In the genomic region with DNA sequence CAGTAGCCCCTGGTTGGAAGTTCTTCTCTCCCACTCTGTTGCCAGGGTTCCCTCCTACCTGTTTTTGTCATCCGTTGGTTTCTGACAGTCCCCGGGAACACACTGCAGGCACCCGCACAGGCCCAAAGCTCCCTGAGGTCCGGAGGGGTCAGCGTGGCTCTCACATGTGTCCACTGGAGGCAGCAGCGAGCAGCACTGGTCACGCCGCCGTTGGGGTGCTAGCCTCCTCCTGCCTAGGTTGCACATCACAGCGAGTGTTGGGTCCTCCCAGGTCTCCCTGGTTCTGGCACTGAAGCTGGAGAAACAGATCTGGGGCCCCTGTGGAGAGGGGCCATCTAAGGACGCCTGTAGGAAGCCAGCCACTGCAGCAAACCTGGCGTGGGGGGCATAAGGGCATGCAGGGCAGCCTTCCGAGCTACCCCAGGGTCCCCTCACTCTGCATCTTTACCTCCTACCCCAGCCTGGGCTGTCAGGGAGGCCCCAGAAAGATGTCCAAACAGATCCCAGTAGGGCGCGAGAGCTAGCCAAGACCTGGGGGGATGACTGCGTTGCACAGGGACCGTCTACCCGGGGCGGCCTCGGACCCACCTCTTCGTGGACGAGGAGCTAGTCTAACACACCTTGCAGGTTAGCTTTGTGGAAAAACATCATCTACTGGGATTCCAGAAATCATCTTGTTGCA, we compare ENCODE assay signal across 8 cellular contexts. TPM values are rescaled to one million over a fixed set of nuclear protein-coding genes. Genes with fewer than 3 reads are reported as not detected.
DNase-seq lines count a peak whose midpoint lies in the region; ATAC-seq and TF ChIP-seq lines count a peak whose summit lies in the region.

No MANE protein-coding gene starts in this region.

- 74 to 76% methylated on average over 22 of the region's 22 CpGs for WGBS in heart right ventricle, 2 donors

- no peak overlapping the region for H3K27ac Mint-ChIP-seq in activated T-helper 1 cell treated with anti-CD3 and anti-CD28 coated beads, Interleukin-12 subunit alpha, Interleukin-12 subunit beta, Interleukin-2, Interleukin-4 antibody, amounts not matched to agents 30 ng/mL and 10 ng/mL and 1 ng/mL, durations not matched to agents 14 hours and 24 hours and 36 hours

- H3K27me3 Mint-ChIP-seq in activated T-helper 1 cell treated with anti-CD3 and anti-CD28 coated beads, Interleukin-12 subunit alpha, Interleukin-12 subunit beta, Interleukin-2, Interleukin-4 antibody, amounts not matched to agents 30 ng/mL and 10 ng/mL and 1 ng/mL, durations not matched to agents 14 hours and 24 hours and 36 hours (ENCODE audit: insufficient read depth) = no peaks in the 10 kb centered on the region

- no peak overlapping the region for H3K27ac ChIP-seq in heart right ventricle

- peak; percentile 33 to 69 (median 56) for TF ChIP-seq CTCF in heart right ventricle (IDR thresholded peaks at IDR 0.05)

- H3K36me3 ChIP-seq in heart right ventricle = peaks cover 0 to 22% (median 0%) of the 10 kb centered on the region in 9 donors

- peaks cover 0 to 4% (median 0%) of the 10 kb centered on the region in 9 donors for H3K4me1 ChIP-seq in heart right ventricle

- no peak overlapping the region for H3K4me3 Mint-ChIP-seq in activated T-helper 1 cell treated with anti-CD3 and anti-CD28 coated beads, Interleukin-12 subunit alpha, Interleukin-12 subunit beta, Interleukin-2, Interleukin-4 antibody, amounts not matched to agents 30 ng/mL and 10 ng/mL and 1 ng/mL, durations not matched to agents 14 hours and 24 hours and 36 hours

- H3K9me3 Mint-ChIP-seq in activated T-helper 1 cell treated with anti-CD3 and anti-CD28 coated beads, Interleukin-12 subunit alpha, Interleukin-12 subunit beta, Interleukin-2, Interleukin-4 antibody, amounts not matched to agents 30 ng/mL and 10 ng/mL and 1 ng/mL, durations not matched to agents 14 hours and 24 hours and 36 hours = peaks cover 11% of the 10 kb centered on the region

- DNase-seq in activated CD4-positive, alpha-beta T cell treated with anti-CD3 and anti-CD28 coated beads for 24 hours (ENCODE audit: low read depth in 2 of 2) = peak; percentile 20 to 27
- DNase-seq in activated CD4-positive, alpha-beta T cell treated with anti-CD3 and anti-CD28 coated beads for 1 hour = no peak
- peak; percentile 71 for DNase-seq in activated CD8-positive, alpha-beta memory T cell treated with anti-CD3 and anti-CD28 coated beads, Interleukin-2, amount 50 U/mL, for 48 hours
- DNase-seq in heart right ventricle (peak in 1 of 2 donors; percentile 44), NCI-H345 treated with DMSO at 0.1 percent for 48 hours (lab: John Stamatoyannopoulos, UW; ENCODE audit: unreplicated experiment) (no peak), nucleus accumbens (lab: John Stamatoyannopoulos, UW) (no peak)
- DNase-seq in stimulated activated CD8-positive, alpha-beta memory T cell treated with anti-CD3 and anti-CD28 coated beads, Interleukin-12 subunit alpha, Interleukin-12 subunit beta, amount 100 ng/mL, for 1 hour (ENCODE audit: low read depth) = peak; percentile 7
- no peak for DNase-seq in activated T-helper 1 cell treated with anti-CD3 and anti-CD28 coated beads, Interleukin-12 subunit alpha, Interleukin-12 subunit beta, Interleukin-2, Interleukin-4 antibody, amounts not matched to agents 30 ng/mL and 10 ng/mL and 1 ng/mL, durations not matched to agents 14 hours and 24 hours and 36 hours (ENCODE audit: low spot score)

- H3K4me1 Mint-ChIP-seq in activated T-helper 1 cell treated with anti-CD3 and anti-CD28 coated beads, Interleukin-12 subunit alpha, Interleukin-12 subunit beta, Interleukin-2, Interleukin-4 antibody, amounts not matched to agents 30 ng/mL and 10 ng/mL and 1 ng/mL, durations not matched to agents 14 hours and 24 hours and 36 hours (ENCODE audit: low read depth) = peaks cover 8% of the 10 kb centered on the region

- intact Hi-C loops in heart right ventricle (cut with DNase I) = no loop called here
- intact Hi-C loops in activated T-helper 1 cell treated with anti-CD3 and anti-CD28 coated beads, Interleukin-12 subunit alpha, Interleukin-12 subunit beta, Interleukin-2, Interleukin-4 antibody, amounts not matched to agents 30 ng/mL and 10 ng/mL and 1 ng/mL, durations not matched to agents 14 hours and 24 hours and 36 hours (cut with micrococcal nuclease) = loop anchor here (10.0 kb wide), 1 partner anchor 254 kb away; no protein-coding TSS in a partner anchor

- peak in 3 of 8 donors; percentile 25 to 58 (median 35) for ATAC-seq in heart right ventricle

- H3K27me3 ChIP-seq in heart right ventricle = no peaks in the 10 kb centered on the region

- no peak overlapping the region for H3K4me3 ChIP-seq in heart right ventricle

- no peaks in the 10 kb centered on the region for H3K9me3 ChIP-seq in heart right ventricle

- peaks cover 3% of the 10 kb centered on the region for H3K36me3 Mint-ChIP-seq in activated T-helper 1 cell treated with anti-CD3 and anti-CD28 coated beads, Interleukin-12 subunit alpha, Interleukin-12 subunit beta, Interleukin-2, Interleukin-4 antibody, amounts not matched to agents 30 ng/mL and 10 ng/mL and 1 ng/mL, durations not matched to agents 14 hours and 24 hours and 36 hours (ENCODE audit: low read depth)

RNA-seq across cellular contexts. Expression of a gene that starts 28.9 kb away (rescaled TPM):
- 1 to 10 TPM; 3.0 to 8.1 (median 4.7) TPM for total RNA-seq in heart right ventricle
- polyA plus RNA-seq in heart right ventricle = 1 to 10 TPM; 3.5 to 6.0 TPM
- 1.7 and 3.4 TPM in 2 replicates for total RNA-seq in activated T-helper 1 cell treated with anti-CD3 and anti-CD28 coated beads, Interleukin-12 subunit alpha, Interleukin-12 subunit beta, Interleukin-2, Interleukin-4 antibody, amounts not matched to agents 30 ng/mL and 10 ng/mL and 1 ng/mL, durations not matched to agents 14 hours and 24 hours and 36 hours

RNA-seq across cellular contexts. Expression of a gene that starts 36.1 kb away (rescaled TPM):
- total RNA-seq in heart right ventricle = 10 to 100 TPM; 11.1 to 21.3 (median 15.1) TPM
- 10 to 100 TPM; 11.9 to 15.3 TPM for polyA plus RNA-seq in heart right ventricle
- 4.1 and 4.8 TPM in 2 replicates for total RNA-seq in activated T-helper 1 cell treated with anti-CD3 and anti-CD28 coated beads, Interleukin-12 subunit alpha, Interleukin-12 subunit beta, Interleukin-2, Interleukin-4 antibody, amounts not matched to agents 30 ng/mL and 10 ng/mL and 1 ng/mL, durations not matched to agents 14 hours and 24 hours and 36 hours

RNA-seq across cellular contexts. Expression of a gene that starts 53.2 kb away (rescaled TPM):
- 1 to 10 TPM; 2.7 to 7.7 (median 5.7) TPM for total RNA-seq in heart right ventricle
- polyA plus RNA-seq in heart right ventricle = 1 to 10 TPM; 4.7 to 8.9 TPM
- total RNA-seq in activated T-helper 1 cell treated with anti-CD3 and anti-CD28 coated beads, Interleukin-12 subunit alpha, Interleukin-12 subunit beta, Interleukin-2, Interleukin-4 antibody, amounts not matched to agents 30 ng/mL and 10 ng/mL and 1 ng/mL, durations not matched to agents 14 hours and 24 hours and 36 hours = 14.6 and 15.5 TPM in 2 replicates

Comparison
In these comparisons a context has a peak if more than half of its experiments do, and no peak if none do; other contexts are left out.
1. DNase-seq: peak in activated CD4-positive, alpha-beta T cell treated with anti-CD3 and anti-CD28 coated beads for 24 hours (2 of 2), activated CD8-positive, alpha-beta memory T cell treated with anti-CD3 and anti-CD28 coated beads, Interleukin-2, amount 50 U/mL, for 48 hours (single experiment) and stimulated activated CD8-positive, alpha-beta memory T cell treated with anti-CD3 and anti-CD28 coated beads, Interleukin-12 subunit alpha, Interleukin-12 subunit beta, amount 100 ng/mL, for 1 hour (single experiment); none in activated CD4-positive, alpha-beta T cell treated with anti-CD3 and anti-CD28 coated beads for 1 hour (single experiment), NCI-H345 treated with DMSO at 0.1 percent for 48 hours (single experiment), nucleus accumbens (0 of 56) and activated T-helper 1 cell treated with anti-CD3 and anti-CD28 coated beads, Interleukin-12 subunit alpha, Interleukin-12 subunit beta, Interleukin-2, Interleukin-4 antibody, amounts not matched to agents 30 ng/mL and 10 ng/mL and 1 ng/mL, durations not matched to agents 14 hours and 24 hours and 36 hours (single experiment).